In genomic region chr1:25503551-25504426, GRCh38 we compare ENCODE assay signal across 9 cellular contexts. TPM values are rescaled to one million over a fixed set of nuclear protein-coding genes. Genes with fewer than 3 reads are reported as not detected.
DNase-seq lines count a peak whose midpoint lies in the region; ATAC-seq and TF ChIP-seq lines count a peak whose summit lies in the region.
"Had no signal": no experiment of that assay in that cellular context is flagged by ENCODE, and none has a peak within 500 bp of the region (broad histone marks: within the 10 kb centered on the region; RNA-seq: fewer than 3 reads in every experiment).

No MANE protein-coding gene starts in this region.

- H3K79me2 ChIP-seq in smooth muscle cell (ENCODE audit: low read depth), result no peaks in the 10 kb centered on the region

- peak; percentile 78 to 84 for ATAC-seq in activated T-cell treated with anti-CD3 and anti-CD28 coated beads, Interleukin-2, amount 50 U/mL, for 4 hours
- ATAC-seq in foreskin keratinocyte, result peak; percentile 51

- peaks cover 5% of the 10 kb centered on the region for H3K36me3 Mint-ChIP-seq in activated T-cell treated with anti-CD3 and anti-CD28 coated beads, Interleukin-2, amount 50 U/mL, for 4 hours (ENCODE audit: insufficient read depth)

- no peak overlapping the region for H3K9ac ChIP-seq in smooth muscle cell (ENCODE audit: low read depth)

- H4K20me1 ChIP-seq in smooth muscle cell (ENCODE audit: low read depth), result no peaks in the 10 kb centered on the region

- DNase-seq in NCI-H1105 treated with DMSO at 0.1 percent for 48 hours (lab: John Stamatoyannopoulos, UW) (peak; percentile 13), NCI-H1105 (lab: John Stamatoyannopoulos, UW) (no peak), NCI-H345 treated with DMSO at 0.1 percent for 48 hours (lab: John Stamatoyannopoulos, UW; ENCODE audit: unreplicated experiment) (peak; percentile 8), foreskin keratinocyte (peak in 1 of 2 donors; percentile 38), smooth muscle cell (lab: John Stamatoyannopoulos, UW; ENCODE audit: unreplicated experiment) (no peak), SKM-1 treated with dmso at 0.1 percent for 144 hours (lab: John Stamatoyannopoulos, UW; ENCODE audit: unreplicated experiment) (no peak), NCI-H2029 (lab: John Stamatoyannopoulos, UW) (no peak)
- peak; percentile 67 for DNase-seq in activated T-cell treated with anti-CD3 and anti-CD28 coated beads, Interleukin-2, amount 50 U/mL, for 4 hours

- no peak overlapping the region for H3K4me3 Mint-ChIP-seq in activated T-cell treated with anti-CD3 and anti-CD28 coated beads, Interleukin-2, amount 50 U/mL, for 4 hours
- H3K4me3 Mint-ChIP-seq: dendritic cell treated with granulocyte-macrophage colony-stimulating factor and Interleukin-4, amounts not matched to agents 40 ng/mL and 50 ng/mL, for 4 days had no signal

- peaks cover 31% of the 10 kb centered on the region for H3F3A ChIP-seq in smooth muscle cell (ENCODE audit: low read depth)

- H3K27ac ChIP-seq in foreskin keratinocyte (peak overlapping the region; percentile 58), smooth muscle cell (ENCODE audit: low read depth) (peak overlapping the region; percentile 79)

- H3K9me3 Mint-ChIP-seq in activated T-cell treated with anti-CD3 and anti-CD28 coated beads, Interleukin-2, amount 50 U/mL, for 4 hours, result no peaks in the 10 kb centered on the region
- H3K9me3 Mint-ChIP-seq: dendritic cell treated with granulocyte-macrophage colony-stimulating factor and Interleukin-4, amounts not matched to agents 40 ng/mL and 50 ng/mL, for 4 days had no signal

- no peak overlapping the region for H2AFZ ChIP-seq in smooth muscle cell (ENCODE audit: low read depth)

- TF ChIP-seq CTCF in foreskin keratinocyte (conservative IDR thresholded peaks at IDR 0.05) (peak; percentile 75), smooth muscle cell (IDR thresholded peaks at IDR 0.05; ENCODE audit: borderline replicate concordance, insufficient read depth, poor library complexity, severe bottlenecking) (peak; percentile 47)

- H3K4me2 ChIP-seq in smooth muscle cell, result peak overlapping the region; percentile 6

- 83% methylated on average over 12 of the region's 12 CpGs for WGBS in smooth muscle cell (ENCODE audit: low lambda C conversion rate)

- peaks cover 25% of the 10 kb centered on the region for H3K4me1 Mint-ChIP-seq in activated T-cell treated with anti-CD3 and anti-CD28 coated beads, Interleukin-2, amount 50 U/mL, for 4 hours (ENCODE audit: low read depth)

- no peak overlapping the region for H3K4me3 ChIP-seq in smooth muscle cell

- H3K9me3 ChIP-seq in smooth muscle cell (replicated peaks; ENCODE audit: low read depth), result no peaks in the 10 kb centered on the region

- peaks cover 3% of the 10 kb centered on the region for H3K27me3 ChIP-seq in foreskin keratinocyte
- H3K27me3 ChIP-seq in smooth muscle cell (ENCODE audit: low read depth), result no peaks in the 10 kb centered on the region

- no peaks in the 10 kb centered on the region for H3K27me3 Mint-ChIP-seq in activated T-cell treated with anti-CD3 and anti-CD28 coated beads, Interleukin-2, amount 50 U/mL, for 4 hours (ENCODE audit: low read depth)

- peaks cover 1% of the 10 kb centered on the region for H3K36me3 ChIP-seq in smooth muscle cell (ENCODE audit: low read depth)

- H3K4me1 ChIP-seq in foreskin keratinocyte (peaks cover 5% of the 10 kb centered on the region), smooth muscle cell (ENCODE audit: low read depth) (peaks cover 30% of the 10 kb centered on the region)

RNA-seq across cellular contexts. Expression of gene LDLRAP1, which starts 39.6 kb away (rescaled TPM):
- 10 to 100 TPM in 1 of 3 donors, 1 to 10 TPM in 2; 7.6 to 11.4 (median 9.2) TPM for total RNA-seq in activated T-cell treated with anti-CD3 and anti-CD28 coated beads, Interleukin-2, amount 50 U/mL, for 4 hours
- total RNA-seq in foreskin keratinocyte, result 21.5 and 23.3 TPM in 2 replicates
- 18.7 and 18.8 TPM in 2 replicates for polyA plus RNA-seq in foreskin keratinocyte
- 16.2 and 19.5 TPM in 2 replicates for total RNA-seq in smooth muscle cell
- 30.5 and 39.0 TPM in 2 replicates for polyA plus RNA-seq in smooth muscle cell

Comparison
In these comparisons a context has a peak if more than half of its experiments do, and no peak if none do; other contexts are left out.
1. DNase-seq: peak in NCI-H1105 treated with DMSO at 0.1 percent for 48 hours (single experiment), NCI-H345 treated with DMSO at 0.1 percent for 48 hours (single experiment) and activated T-cell treated with anti-CD3 and anti-CD28 coated beads, Interleukin-2, amount 50 U/mL, for 4 hours (single experiment); none in NCI-H1105 (single experiment), smooth muscle cell (single experiment), SKM-1 treated with dmso at 0.1 percent for 144 hours (single experiment) and NCI-H2029 (single experiment).